Comparison of ENCODE assay signal across 8 cellular contexts in the genomic region with DNA sequence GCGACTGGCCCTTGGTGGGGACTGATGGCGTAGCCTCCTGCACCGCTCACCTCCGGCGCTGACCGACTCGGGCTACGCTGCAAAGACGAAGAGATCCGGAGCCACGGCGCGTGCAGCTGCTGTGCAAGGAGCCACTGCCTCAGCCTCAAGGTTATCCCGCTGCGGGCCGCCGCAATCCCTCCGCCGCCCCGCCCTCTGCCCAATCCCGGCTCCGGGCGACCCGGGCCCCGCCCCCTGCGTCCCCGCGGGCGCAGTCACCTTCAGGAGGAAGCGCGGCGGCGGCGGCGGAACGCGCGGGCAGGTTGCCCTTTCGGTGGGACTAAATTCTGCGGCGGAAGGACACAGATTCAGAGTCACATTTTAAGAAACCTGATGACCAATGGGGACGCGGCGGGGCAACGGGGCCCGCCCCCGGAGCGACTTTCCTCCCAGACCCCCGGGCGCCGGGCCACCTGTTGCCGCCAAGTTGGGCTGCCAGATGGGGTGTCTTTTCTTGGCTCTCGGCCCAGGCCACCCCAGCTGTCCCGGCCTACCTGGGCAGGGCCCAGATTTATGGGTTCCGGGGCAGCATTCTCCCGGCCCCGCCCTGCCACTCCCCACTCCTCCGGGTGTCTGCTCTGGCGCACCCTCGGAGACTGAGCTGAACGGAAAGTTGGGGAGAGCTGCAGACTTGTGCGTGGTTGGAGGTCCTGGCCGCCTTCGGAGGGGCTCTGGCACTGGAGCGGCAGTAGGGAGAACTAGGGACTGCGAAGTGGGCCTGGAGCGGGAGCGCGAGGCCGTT. TPM values are rescaled to one million over a fixed set of nuclear protein-coding genes. Genes with fewer than 3 reads are reported as not detected.
A peak's percentile ranks its signal among the peaks of the same experiment; 100 is the strongest.
DNase-seq lines count a peak whose midpoint lies in the region; ATAC-seq and TF ChIP-seq lines count a peak whose summit lies in the region.

A gene (minus strand): TSS at position 125 of the 781 bp plus-strand sequence. CDS start 12,093 bp downstream, outside the sequence.

- TF ChIP-seq CTCF in natural killer cell (IDR thresholded peaks at IDR 0.05): no peak

- DNase-seq in Daoy (ENCODE audit: low read depth) (peak; percentile 98), H4 (ENCODE audit: low spot score) (peak; percentile 94), M059J (ENCODE audit: low read depth) (peak; percentile 95), fibroblast of peridontal ligament (ENCODE audit: extremely low read depth) (peak; percentile 96), natural killer cell (peak; percentile 77)
- DNase-seq in activated T-helper 9 cell treated with anti-CD3 and anti-CD28 coated beads, Interleukin-2, amount 50 U/mL, for 16 hours (ENCODE audit: low read depth): peak; percentile 94
- DNase-seq in stimulated activated naive CD4-positive, alpha-beta T cell (lab: John Stamatoyannopoulos, UW): peak; percentile 80 to 90 (median 88)

- no peaks in the 10 kb centered on the region for H3K36me3 Mint-ChIP-seq in natural killer cell

- intact Hi-C loops in natural killer cell (cut with micrococcal nuclease): loop anchor here (10.0 kb wide), 1 partner anchor 244 kb away; a partner anchor contains a TSS

- peak; percentile 99 for TF ChIP-seq POLR2A in Raji (IDR thresholded peaks at IDR 0.05; ENCODE audit: insufficient read depth, low read depth, low read length)

- H3K4me1 Mint-ChIP-seq in natural killer cell: peaks cover 39 to 52% of the 10 kb centered on the region in 2 donors

- H3K27me3 Mint-ChIP-seq in natural killer cell (ENCODE audit: low read depth in 2 of 2): no peaks in the 10 kb centered on the region

- no peaks in the 10 kb centered on the region for H3K9me3 Mint-ChIP-seq in natural killer cell

- H3K4me3 Mint-ChIP-seq in natural killer cell: peak within 1 kb of the TSS; percentile 98

- peak within 1 kb of the TSS; percentile 81 to 94 for H3K27ac Mint-ChIP-seq in natural killer cell

- peak; percentile 24 to 61 (median 58) for ATAC-seq in natural killer cell

RNA-seq across cellular contexts. Expression of the gene that starts here (rescaled TPM):
- 1,722 and 1,777 TPM in 2 replicates for total RNA-seq in Daoy (2014; rRNA removed; shearing (Covaris generic))
- 2,397 and 2,595 TPM in 2 replicates for total RNA-seq in H4 (2014; rRNA removed; shearing (Covaris generic))
- total RNA-seq in M059J (2014; rRNA removed; shearing (Covaris generic)): 2,564 and 2,981 TPM in 2 replicates
- 100 to 1,000 TPM; 121 to 180 (median 155) TPM for total RNA-seq in natural killer cell

Comparison
In these comparisons a context has a peak if more than half of its experiments do, and no peak if none do; other contexts are left out.
1. Peak in every context shown above with its lines: DNase-seq and ATAC-seq.